Comparison of ENCODE assay signal across 8 cellular contexts in genomic region chr12:101939856-101940265, GRCh38.
A peak's percentile ranks its signal among the peaks of the same experiment; 100 is the strongest.
DNase-seq lines count a peak whose midpoint lies in the region; ATAC-seq and TF ChIP-seq lines count a peak whose summit lies in the region.

No MANE protein-coding gene starts in this region.

- CTCF ChIA-PET in WTC11 (lab: Charles Lee): interaction anchor here (0.6 to 2.9 kb wide), 16 partner anchors 11 to 943 kb away, joined by 3 to 18 read pairs (median 4); partner anchors contain the start of genes NUP37, PARPBP and WASHC3

- H3K27ac Mint-ChIP-seq in WTC11: 0 out of 2 replicates have a peak overlapping the region, but pooled peaks have one; percentile 46

- peaks cover 20% of the 10 kb centered on the region for H3K4me1 Mint-ChIP-seq in WTC11

- H3K36me3 Mint-ChIP-seq in WTC11: no peaks in the 10 kb centered on the region

- H3K4me3 ChIP-seq in lung: no peak overlapping the region

- H3K27ac ChIP-seq in lung (ENCODE audit: low read depth in 1 of 2, low read length in 1 of 2): no peak overlapping the region

- peak; percentile 24 for DNase-seq in COR-L47 (lab: John Stamatoyannopoulos, UW)
- DNase-seq in HCEC 1CT: peak; percentile 73
- DNase-seq in NCI-H2227 (lab: John Stamatoyannopoulos, UW; ENCODE audit: unreplicated experiment): peak; percentile 60
- peak; percentile 59 for DNase-seq in WTC11 (ENCODE audit: low spot score)
- DNase-seq in dermis microvascular lymphatic vessel endothelial cell (ENCODE audit: low read depth in 2 of 2): peak; percentile 40 to 71
- DNase-seq in lung (ENCODE audit: low spot score): peak; percentile 60
- DNase-seq in stimulated activated CD8-positive, alpha-beta memory T cell treated with anti-CD3 and anti-CD28 coated beads, Interleukin-15, amount 100 ng/mL, for 24 hours (ENCODE audit: low read depth): peak; percentile 1

- ATAC-seq in WTC11 (peak; percentile 84), lung (ENCODE audit: insufficient read depth, low FRiP score) (peak; percentile 60), HG03457 (IDR thresholded peaks at IDR 0.05; ENCODE audit: unreplicated experiment) (no peak)

- TF ChIP-seq CTCF in WTC11 (IDR thresholded peaks at IDR 0.05): peak; percentile 51
- TF ChIP-seq CTCF in lung (IDR thresholded peaks at IDR 0.05; ENCODE audit: control extremely low read depth, extremely low read depth): peak; percentile 64

- no peaks in the 10 kb centered on the region for H3K9me3 Mint-ChIP-seq in WTC11

- no peaks in the 10 kb centered on the region for H3K9me3 ChIP-seq in lung (ENCODE audit: control insufficient read depth in 2 of 2, insufficient read depth in 1 of 2, low read length in 1 of 2)

- no peaks in the 10 kb centered on the region for H3K27me3 Mint-ChIP-seq in WTC11 (ENCODE audit: low read depth)

- WGBS in lung, 2 donors: 4 to 7% methylated on average over 3 of the region's 3 CpGs

- POLR2A ChIA-PET in WTC11 (lab: Charles Lee): no interaction called here

- no peak overlapping the region for H3K4me3 Mint-ChIP-seq in WTC11

- no peaks in the 10 kb centered on the region for H3K4me1 ChIP-seq in lung (ENCODE audit: control insufficient read depth in 2 of 2, insufficient read depth in 2 of 2, low read length in 2 of 2)

- H3K27me3 ChIP-seq in lung (ENCODE audit: control insufficient read depth, insufficient read depth): no peaks in the 10 kb centered on the region

- H3K36me3 ChIP-seq in lung (ENCODE audit: control insufficient read depth in 2 of 2, insufficient read depth in 2 of 2, low read length in 2 of 2): no peaks in the 10 kb centered on the region

TF ChIP-seq in WTC11, 78 proteins besides CTCF, POLR2A, EP300 and RAD21:
- no peak for TF ChIP-seq HMGA2 (CRISPR knock-in tag; IDR thresholded peaks at IDR 0.05)
- no peak for TF ChIP-seq ETV6 (CRISPR knock-in tag; IDR thresholded peaks at IDR 0.05)
- TF ChIP-seq, protein P1, sequence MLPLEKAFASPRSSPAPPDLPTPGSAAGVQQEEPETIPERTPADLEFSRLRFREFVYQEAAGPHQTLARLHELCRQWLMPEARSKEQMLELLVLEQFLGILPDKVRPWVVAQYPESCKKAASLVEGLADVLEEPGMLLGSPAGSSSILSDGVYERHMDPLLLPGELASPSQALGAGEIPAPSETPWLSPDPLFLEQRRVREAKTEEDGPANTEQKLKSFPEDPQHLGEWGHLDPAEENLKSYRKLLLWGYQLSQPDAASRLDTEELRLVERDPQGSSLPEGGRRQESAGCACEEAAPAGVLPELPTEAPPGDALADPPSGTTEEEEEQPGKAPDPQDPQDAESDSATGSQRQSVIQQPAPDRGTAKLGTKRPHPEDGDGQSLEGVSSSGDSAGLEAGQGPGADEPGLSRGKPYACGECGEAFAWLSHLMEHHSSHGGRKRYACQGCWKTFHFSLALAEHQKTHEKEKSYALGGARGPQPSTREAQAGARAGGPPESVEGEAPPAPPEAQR (CRISPR knock-in tag; IDR thresholded peaks at IDR 0.05): no peak
- TF ChIP-seq ZNF121 (CRISPR knock-in tag; IDR thresholded peaks at IDR 0.05): no peak
- TF ChIP-seq ZNF219 (CRISPR knock-in tag; IDR thresholded peaks at IDR 0.05; ENCODE audit: borderline replicate concordance): no peak
- TF ChIP-seq ZNF423 (CRISPR knock-in tag; IDR thresholded peaks at IDR 0.05): no peak
- no peak for TF ChIP-seq NFE2L1 (CRISPR knock-in tag; IDR thresholded peaks at IDR 0.05)
- no peak for TF ChIP-seq SOX15 (CRISPR knock-in tag; IDR thresholded peaks at IDR 0.05)
- no peak for TF ChIP-seq ELF4 (CRISPR knock-in tag; IDR thresholded peaks at IDR 0.05; ENCODE audit: low read depth)
- TF ChIP-seq TEAD1 (CRISPR knock-in tag; IDR thresholded peaks at IDR 0.05): no peak
- TF ChIP-seq, protein P2, sequence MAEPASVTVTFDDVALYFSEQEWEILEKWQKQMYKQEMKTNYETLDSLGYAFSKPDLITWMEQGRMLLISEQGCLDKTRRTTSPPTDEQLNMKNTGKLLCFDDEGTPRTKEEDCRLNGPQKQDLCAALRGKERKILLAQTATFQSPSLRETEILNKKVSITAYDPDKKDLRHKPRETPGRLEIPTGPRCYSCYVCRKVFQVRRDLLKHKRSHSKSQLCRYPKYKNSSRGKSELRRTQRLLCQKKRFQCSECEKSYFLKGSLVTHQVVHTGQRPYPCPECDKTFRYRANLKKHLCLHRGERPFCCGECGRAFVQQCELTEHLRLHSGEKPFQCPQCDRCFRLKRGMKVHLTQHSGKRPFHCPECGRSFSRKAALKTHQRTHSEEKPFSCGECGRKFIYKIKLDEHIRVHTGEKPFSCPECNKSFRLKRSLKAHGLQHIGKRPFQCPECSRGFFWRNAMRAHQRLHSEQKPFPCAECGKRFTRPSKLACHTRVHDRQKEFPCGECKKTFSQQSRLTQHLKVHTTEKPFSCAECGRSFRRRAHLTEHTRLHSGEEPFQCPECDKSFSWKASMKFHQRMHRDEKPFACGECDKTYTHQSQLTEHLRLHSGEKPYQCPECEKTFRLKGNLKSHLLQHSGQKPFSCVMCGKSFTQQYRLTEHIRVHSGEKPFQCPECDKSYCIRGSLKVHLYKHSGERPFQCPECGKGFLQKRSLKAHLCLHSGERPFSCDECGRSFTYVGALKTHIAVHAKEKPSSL (CRISPR knock-in tag; conservative IDR thresholded peaks at IDR 0.05): no peak
- TF ChIP-seq RELA (CRISPR knock-in tag; IDR thresholded peaks at IDR 0.05; ENCODE audit: borderline replicate concordance): no peak
- no peak for TF ChIP-seq PRDM15 (CRISPR knock-in tag; IDR thresholded peaks at IDR 0.05)
- TF ChIP-seq ZNF532 (CRISPR knock-in tag; IDR thresholded peaks at IDR 0.05; ENCODE audit: borderline replicate concordance): no peak
- TF ChIP-seq, protein P3, sequence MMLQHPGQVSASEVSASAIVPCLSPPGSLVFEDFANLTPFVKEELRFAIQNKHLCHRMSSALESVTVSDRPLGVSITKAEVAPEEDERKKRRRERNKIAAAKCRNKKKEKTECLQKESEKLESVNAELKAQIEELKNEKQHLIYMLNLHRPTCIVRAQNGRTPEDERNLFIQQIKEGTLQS (CRISPR knock-in tag; conservative IDR thresholded peaks at IDR 0.05): no peak
- no peak for TF ChIP-seq ZNF263 (CRISPR knock-in tag; IDR thresholded peaks at IDR 0.05; ENCODE audit: low read depth)
- no peak for TF ChIP-seq ZNF671 (CRISPR knock-in tag; IDR thresholded peaks at IDR 0.05)
- TF ChIP-seq NR3C1 (CRISPR knock-in tag; conservative IDR thresholded peaks at IDR 0.05; ENCODE audit: low read depth): no peak

Comparison
In these comparisons a context has a peak if more than half of its experiments do, and no peak if none do; other contexts are left out.
1. DNase-seq: peak in every context shown above with its lines; median percentile 73 in HCEC 1CT; 60 in NCI-H2227; 60 in lung; 59 in WTC11; 56 in dermis microvascular lymphatic vessel endothelial cell; 24 in COR-L47; 1 in stimulated activated CD8-positive, alpha-beta memory T cell treated with anti-CD3 and anti-CD28 coated beads, Interleukin-15, amount 100 ng/mL, for 24 hours.